Comparison of ENCODE assay signal across 1 cellular context in the genomic region with DNA sequence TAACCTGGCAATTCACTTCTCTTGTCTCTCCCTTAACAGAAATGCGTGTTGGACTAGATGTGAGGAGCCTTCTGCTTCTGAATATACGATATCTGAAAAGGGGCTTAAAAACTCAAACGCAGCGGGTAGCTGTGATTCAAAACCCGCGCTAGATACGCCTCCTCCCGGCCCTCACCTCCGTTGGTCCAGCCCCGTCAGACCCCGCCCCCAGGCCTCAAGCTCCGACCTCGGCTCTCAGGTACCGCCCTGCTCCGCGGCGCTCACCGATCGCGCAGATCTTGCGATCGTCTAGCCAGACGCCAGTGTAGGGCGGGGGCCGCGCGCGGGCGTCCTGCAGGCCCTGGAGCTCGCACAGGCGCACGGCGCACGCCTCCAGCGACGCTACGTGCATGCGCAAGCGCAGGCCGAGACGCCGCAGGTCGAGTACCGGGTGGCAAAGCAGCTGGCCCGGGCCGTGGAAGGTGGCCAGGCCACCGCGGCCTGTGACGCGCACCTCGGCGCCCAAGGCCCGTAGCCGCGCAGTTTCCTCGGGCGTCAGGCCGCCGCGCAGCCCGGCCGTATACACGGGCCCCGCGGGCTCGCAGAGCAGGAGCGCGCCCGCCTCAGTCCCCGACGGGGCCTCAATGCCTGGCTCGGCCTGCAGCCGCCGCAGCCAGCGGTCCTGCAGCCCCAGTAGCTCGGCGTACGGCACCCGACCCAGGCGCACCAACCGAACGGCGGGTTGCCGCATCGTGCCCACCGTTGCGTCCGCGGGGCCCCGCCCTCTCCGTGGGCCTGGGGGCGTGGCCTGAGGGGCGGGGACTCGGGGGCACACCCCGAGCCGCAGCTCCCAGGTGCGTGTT.
TF ChIP-seq lines count a peak whose summit lies in the region.

A gene (minus strand): TSS at position 751 of the 842 bp plus-strand sequence. CDS start 21 bp downstream, at position 730.

TF ChIP-seq in HepG2, 621 proteins besides CTCF, POLR2A, EP300 and RAD21 (continued from another document and continues in another):
- TF ChIP-seq, protein P1, sequence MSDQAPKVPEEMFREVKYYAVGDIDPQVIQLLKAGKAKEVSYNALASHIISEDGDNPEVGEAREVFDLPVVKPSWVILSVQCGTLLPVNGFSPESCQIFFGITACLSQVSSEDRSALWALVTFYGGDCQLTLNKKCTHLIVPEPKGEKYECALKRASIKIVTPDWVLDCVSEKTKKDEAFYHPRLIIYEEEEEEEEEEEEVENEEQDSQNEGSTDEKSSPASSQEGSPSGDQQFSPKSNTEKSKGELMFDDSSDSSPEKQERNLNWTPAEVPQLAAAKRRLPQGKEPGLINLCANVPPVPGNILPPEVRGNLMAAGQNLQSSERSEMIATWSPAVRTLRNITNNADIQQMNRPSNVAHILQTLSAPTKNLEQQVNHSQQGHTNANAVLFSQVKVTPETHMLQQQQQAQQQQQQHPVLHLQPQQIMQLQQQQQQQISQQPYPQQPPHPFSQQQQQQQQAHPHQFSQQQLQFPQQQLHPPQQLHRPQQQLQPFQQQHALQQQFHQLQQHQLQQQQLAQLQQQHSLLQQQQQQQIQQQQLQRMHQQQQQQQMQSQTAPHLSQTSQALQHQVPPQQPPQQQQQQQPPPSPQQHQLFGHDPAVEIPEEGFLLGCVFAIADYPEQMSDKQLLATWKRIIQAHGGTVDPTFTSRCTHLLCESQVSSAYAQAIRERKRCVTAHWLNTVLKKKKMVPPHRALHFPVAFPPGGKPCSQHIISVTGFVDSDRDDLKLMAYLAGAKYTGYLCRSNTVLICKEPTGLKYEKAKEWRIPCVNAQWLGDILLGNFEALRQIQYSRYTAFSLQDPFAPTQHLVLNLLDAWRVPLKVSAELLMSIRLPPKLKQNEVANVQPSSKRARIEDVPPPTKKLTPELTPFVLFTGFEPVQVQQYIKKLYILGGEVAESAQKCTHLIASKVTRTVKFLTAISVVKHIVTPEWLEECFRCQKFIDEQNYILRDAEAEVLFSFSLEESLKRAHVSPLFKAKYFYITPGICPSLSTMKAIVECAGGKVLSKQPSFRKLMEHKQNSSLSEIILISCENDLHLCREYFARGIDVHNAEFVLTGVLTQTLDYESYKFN (CRISPR knock-in tag; conservative IDR thresholded peaks at IDR 0.05), result peak; percentile 36; the same call in 1 of the 2 replicates
- TF ChIP-seq, protein P2, sequence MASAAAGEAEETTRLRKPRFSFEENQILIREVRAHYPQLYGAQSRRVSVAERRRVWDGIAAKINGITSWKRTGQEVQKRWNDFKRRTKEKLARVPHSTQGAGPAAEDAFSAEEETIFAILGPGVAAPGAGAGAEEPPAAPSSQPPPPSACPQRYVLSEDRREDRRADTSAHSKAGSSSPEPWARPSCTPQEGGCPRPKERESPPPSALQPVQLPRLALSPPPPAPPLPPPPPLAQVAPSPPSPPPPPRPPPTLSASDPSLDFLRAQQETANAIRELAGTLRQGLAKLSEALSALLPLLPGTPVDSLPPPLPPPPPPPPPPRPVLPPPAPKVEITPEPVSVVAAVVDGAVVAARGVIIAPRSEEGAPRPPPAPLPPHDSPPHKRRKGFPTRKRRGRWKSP (CRISPR knock-in tag; IDR thresholded peaks at IDR 0.05), result peak; percentile 100
- peak; percentile 31; the same call in 1 of the 2 replicates for TF ChIP-seq ZNF713 (CRISPR knock-in tag; IDR thresholded peaks at IDR 0.05)
- no peak for TF ChIP-seq SIN3A (IDR thresholded peaks at IDR 0.05; ENCODE audit: borderline replicate concordance, low read depth, low read length)
- no peak for TF ChIP-seq ZNF431 (CRISPR knock-in tag; IDR thresholded peaks at IDR 0.05; ENCODE audit: borderline replicate concordance, low read depth)
- TF ChIP-seq ZNF326 (CRISPR knock-in tag; IDR thresholded peaks at IDR 0.05; ENCODE audit: borderline replicate concordance), result no peak
- no peak for TF ChIP-seq HHEX (CRISPR knock-in tag; IDR thresholded peaks at IDR 0.05)
- no peak for TF ChIP-seq ZNF17 (CRISPR knock-in tag; IDR thresholded peaks at IDR 0.05)
- TF ChIP-seq EHMT2 (IDR thresholded peaks at IDR 0.05; ENCODE audit: borderline replicate concordance, low read depth, low read length), result no peak
- TF ChIP-seq TGIF2 (CRISPR knock-in tag; IDR thresholded peaks at IDR 0.05), result 0 out of 2 replicates have a peak, but pooled peaks have one; percentile 25
- peak; percentile 86 for TF ChIP-seq ZNF598 (CRISPR knock-in tag; IDR thresholded peaks at IDR 0.05; ENCODE audit: borderline replicate concordance)
- TF ChIP-seq SMAD1 (CRISPR knock-in tag; IDR thresholded peaks at IDR 0.05; ENCODE audit: borderline replicate concordance, low read depth), result peak; percentile 90; the same call in 1 of the 2 replicates
- peak; percentile 85; the same call in 1 of the 2 replicates for TF ChIP-seq ZNF510 (CRISPR knock-in tag; IDR thresholded peaks at IDR 0.05; ENCODE audit: low read depth)
- peak; percentile 72 for TF ChIP-seq SAFB2 (CRISPR knock-in tag; IDR thresholded peaks at IDR 0.05; ENCODE audit: borderline replicate concordance, low read depth)
- TF ChIP-seq FOXO1 (CRISPR knock-in tag; IDR thresholded peaks at IDR 0.05), result peak; percentile 76
- TF ChIP-seq FIP1L1 (IDR thresholded peaks at IDR 0.05; ENCODE audit: borderline replicate concordance, insufficient read depth, low read depth, low read length), result no peak
- peak; percentile 90 for TF ChIP-seq ZNF34 (CRISPR knock-in tag; IDR thresholded peaks at IDR 0.05; ENCODE audit: borderline replicate concordance)
- TF ChIP-seq, protein P3, sequence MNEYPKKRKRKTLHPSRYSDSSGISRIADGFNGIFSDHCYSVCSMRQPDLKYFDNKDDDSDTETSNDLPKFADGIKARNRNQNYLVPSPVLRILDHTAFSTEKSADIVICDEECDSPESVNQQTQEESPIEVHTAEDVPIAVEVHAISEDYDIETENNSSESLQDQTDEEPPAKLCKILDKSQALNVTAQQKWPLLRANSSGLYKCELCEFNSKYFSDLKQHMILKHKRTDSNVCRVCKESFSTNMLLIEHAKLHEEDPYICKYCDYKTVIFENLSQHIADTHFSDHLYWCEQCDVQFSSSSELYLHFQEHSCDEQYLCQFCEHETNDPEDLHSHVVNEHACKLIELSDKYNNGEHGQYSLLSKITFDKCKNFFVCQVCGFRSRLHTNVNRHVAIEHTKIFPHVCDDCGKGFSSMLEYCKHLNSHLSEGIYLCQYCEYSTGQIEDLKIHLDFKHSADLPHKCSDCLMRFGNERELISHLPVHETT (CRISPR knock-in tag; conservative IDR thresholded peaks at IDR 0.05), result peak; percentile 16; the same call in 1 of the 2 replicates
- TF ChIP-seq FOXP1 (IDR thresholded peaks at IDR 0.05), result no peak
- 0 out of 2 replicates have a peak, but pooled peaks have one; percentile 5 for TF ChIP-seq FOXP1 (CRISPR knock-in tag; IDR thresholded peaks at IDR 0.05)
- no peak for TF ChIP-seq ZNF180 (CRISPR knock-in tag; IDR thresholded peaks at IDR 0.05; ENCODE audit: borderline replicate concordance, low read depth)
- TF ChIP-seq TP53 (CRISPR knock-in tag; conservative IDR thresholded peaks at IDR 0.05), result no peak
- TF ChIP-seq, protein P4, sequence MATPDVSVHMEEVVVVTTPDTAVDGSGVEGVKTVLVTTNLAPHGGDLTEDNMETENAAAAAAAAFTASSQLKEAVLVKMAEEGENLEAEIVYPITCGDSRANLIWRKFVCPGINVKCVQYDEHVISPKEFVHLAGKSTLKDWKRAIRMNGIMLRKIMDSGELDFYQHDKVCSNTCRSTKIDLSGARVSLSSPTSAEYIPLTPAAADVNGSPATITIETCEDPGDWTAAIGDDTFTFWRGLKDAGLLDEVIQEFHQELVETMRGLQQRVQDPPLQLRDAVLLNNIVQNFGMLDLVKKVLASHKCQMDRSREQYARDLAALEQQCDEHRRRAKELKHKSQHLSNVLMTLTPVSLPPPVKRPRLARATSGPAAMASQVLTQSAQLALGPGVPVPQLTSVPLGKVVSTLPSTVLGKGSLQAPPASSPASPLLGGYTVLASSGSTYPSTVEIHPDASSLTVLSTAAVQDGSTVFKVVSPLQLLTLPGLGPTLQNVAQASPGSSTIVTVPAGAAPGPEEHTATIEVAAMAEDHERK (CRISPR knock-in tag; IDR thresholded peaks at IDR 0.05; ENCODE audit: low read depth), result peak; percentile 84
- TF ChIP-seq, protein P5, sequence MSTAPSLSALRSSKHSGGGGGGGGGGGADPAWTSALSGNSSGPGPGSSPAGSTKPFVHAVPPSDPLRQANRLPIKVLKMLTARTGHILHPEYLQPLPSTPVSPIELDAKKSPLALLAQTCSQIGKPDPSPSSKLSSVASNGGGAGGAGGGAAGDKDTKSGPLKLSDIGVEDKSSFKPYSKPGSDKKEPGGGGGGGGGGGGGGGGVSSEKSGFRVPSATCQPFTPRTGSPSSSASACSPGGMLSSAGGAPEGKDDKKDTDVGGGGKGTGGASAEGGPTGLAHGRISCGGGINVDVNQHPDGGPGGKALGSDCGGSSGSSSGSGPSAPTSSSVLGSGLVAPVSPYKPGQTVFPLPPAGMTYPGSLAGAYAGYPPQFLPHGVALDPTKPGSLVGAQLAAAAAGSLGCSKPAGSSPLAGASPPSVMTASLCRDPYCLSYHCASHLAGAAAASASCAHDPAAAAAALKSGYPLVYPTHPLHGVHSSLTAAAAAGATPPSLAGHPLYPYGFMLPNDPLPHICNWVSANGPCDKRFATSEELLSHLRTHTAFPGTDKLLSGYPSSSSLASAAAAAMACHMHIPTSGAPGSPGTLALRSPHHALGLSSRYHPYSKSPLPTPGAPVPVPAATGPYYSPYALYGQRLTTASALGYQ (CRISPR knock-in tag; IDR thresholded peaks at IDR 0.05), result no peak; the same call in 1 of the 2 replicates
- no peak; a peak in 1 of 4 replicates for TF ChIP-seq KLF16 (CRISPR knock-in tag; IDR thresholded peaks at IDR 0.05)
- TF ChIP-seq, protein P6, sequence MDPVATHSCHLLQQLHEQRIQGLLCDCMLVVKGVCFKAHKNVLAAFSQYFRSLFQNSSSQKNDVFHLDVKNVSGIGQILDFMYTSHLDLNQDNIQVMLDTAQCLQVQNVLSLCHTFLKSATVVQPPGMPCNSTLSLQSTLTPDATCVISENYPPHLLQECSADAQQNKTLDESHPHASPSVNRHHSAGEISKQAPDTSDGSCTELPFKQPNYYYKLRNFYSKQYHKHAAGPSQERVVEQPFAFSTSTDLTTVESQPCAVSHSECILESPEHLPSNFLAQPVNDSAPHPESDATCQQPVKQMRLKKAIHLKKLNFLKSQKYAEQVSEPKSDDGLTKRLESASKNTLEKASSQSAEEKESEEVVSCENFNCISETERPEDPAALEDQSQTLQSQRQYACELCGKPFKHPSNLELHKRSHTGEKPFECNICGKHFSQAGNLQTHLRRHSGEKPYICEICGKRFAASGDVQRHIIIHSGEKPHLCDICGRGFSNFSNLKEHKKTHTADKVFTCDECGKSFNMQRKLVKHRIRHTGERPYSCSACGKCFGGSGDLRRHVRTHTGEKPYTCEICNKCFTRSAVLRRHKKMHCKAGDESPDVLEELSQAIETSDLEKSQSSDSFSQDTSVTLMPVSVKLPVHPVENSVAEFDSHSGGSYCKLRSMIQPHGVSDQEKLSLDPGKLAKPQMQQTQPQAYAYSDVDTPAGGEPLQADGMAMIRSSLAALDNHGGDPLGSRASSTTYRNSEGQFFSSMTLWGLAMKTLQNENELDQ (CRISPR knock-in tag; IDR thresholded peaks at IDR 0.05; ENCODE audit: borderline replicate concordance), result no peak
- TF ChIP-seq FOXK2 (IDR thresholded peaks at IDR 0.05), result no peak
- TF ChIP-seq EEA1 (CRISPR knock-in tag; IDR thresholded peaks at IDR 0.05; ENCODE audit: borderline replicate concordance), result peak; percentile 92; the same call in 1 of the 2 replicates
- no peak for TF ChIP-seq AGO1 (IDR thresholded peaks at IDR 0.05; ENCODE audit: low read depth, low read length, poor library complexity, severe bottlenecking)
- TF ChIP-seq, protein P7, sequence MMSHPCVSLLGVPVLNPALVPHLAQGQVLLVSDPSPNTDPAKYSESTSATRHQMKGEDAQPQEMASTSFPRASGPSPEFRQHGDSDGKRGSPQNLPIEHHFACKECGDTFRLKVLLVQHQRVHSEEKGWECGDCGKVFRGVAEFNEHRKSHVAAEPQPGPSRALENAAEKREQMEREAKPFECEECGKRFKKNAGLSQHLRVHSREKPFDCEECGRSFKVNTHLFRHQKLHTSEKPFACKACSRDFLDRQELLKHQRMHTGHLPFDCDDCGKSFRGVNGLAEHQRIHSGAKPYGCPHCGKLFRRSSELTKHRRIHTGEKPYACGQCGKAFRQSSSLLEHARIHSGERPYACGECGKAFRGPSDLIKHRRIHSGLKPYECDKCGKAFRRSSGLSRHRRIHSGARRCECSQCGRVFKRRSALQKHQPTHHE (CRISPR knock-in tag; IDR thresholded peaks at IDR 0.05; ENCODE audit: borderline replicate concordance), result peak; percentile 98
- TF ChIP-seq SIX4 (CRISPR knock-in tag; IDR thresholded peaks at IDR 0.05), result no peak
- TF ChIP-seq, protein P8, sequence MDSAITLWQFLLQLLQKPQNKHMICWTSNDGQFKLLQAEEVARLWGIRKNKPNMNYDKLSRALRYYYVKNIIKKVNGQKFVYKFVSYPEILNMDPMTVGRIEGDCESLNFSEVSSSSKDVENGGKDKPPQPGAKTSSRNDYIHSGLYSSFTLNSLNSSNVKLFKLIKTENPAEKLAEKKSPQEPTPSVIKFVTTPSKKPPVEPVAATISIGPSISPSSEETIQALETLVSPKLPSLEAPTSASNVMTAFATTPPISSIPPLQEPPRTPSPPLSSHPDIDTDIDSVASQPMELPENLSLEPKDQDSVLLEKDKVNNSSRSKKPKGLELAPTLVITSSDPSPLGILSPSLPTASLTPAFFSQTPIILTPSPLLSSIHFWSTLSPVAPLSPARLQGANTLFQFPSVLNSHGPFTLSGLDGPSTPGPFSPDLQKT (CRISPR knock-in tag; IDR thresholded peaks at IDR 0.05; ENCODE audit: borderline replicate concordance), result no peak; the same call in 1 of the 2 replicates
- TF ChIP-seq ZBTB20 (CRISPR knock-in tag; IDR thresholded peaks at IDR 0.05; ENCODE audit: borderline replicate concordance, low read depth), result no peak; the same call in 1 of the 2 replicates
- no peak for TF ChIP-seq ISL2 (CRISPR knock-in tag; IDR thresholded peaks at IDR 0.05)
- TF ChIP-seq MEIS1 (CRISPR knock-in tag; IDR thresholded peaks at IDR 0.05; ENCODE audit: borderline replicate concordance), result no peak; the same call in 1 of the 2 replicates
- TF ChIP-seq, protein P9, sequence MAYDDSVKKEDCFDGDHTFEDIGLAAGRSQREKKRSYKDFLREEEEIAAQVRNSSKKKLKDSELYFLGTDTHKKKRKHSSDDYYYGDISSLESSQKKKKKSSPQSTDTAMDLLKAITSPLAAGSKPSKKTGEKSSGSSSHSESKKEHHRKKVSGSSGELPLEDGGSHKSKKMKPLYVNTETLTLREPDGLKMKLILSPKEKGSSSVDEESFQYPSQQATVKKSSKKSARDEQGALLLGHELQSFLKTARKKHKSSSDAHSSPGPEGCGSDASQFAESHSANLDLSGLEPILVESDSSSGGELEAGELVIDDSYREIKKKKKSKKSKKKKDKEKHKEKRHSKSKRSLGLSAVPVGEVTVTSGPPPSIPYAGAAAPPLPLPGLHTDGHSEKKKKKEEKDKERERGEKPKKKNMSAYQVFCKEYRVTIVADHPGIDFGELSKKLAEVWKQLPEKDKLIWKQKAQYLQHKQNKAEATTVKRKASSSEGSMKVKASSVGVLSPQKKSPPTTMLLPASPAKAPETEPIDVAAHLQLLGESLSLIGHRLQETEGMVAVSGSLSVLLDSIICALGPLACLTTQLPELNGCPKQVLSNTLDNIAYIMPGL (CRISPR knock-in tag; IDR thresholded peaks at IDR 0.05; ENCODE audit: borderline replicate concordance in 1 of 2, low read depth in 1 of 2), result peak; percentile 14 to 70; a peak in 3 of 4 replicates
